Comparison of ENCODE assay signal across 17 cellular contexts in genomic region chr11:703515-703914, GRCh38. TPM values are rescaled to one million over a fixed set of nuclear protein-coding genes. Genes with fewer than 3 reads are reported as not detected.
DNase-seq lines count a peak whose midpoint lies in the region; ATAC-seq and TF ChIP-seq lines count a peak whose summit lies in the region.
"Had no signal": no experiment of that assay in that cellular context is flagged by ENCODE, and none has a peak within 500 bp of the region (broad histone marks: within the 10 kb centered on the region; RNA-seq: fewer than 3 reads in every experiment).

No MANE protein-coding gene starts in this region.

- H3K36me3 Mint-ChIP-seq in HFFc6 (ENCODE audit: low read depth) (no peaks in the 10 kb centered on the region; the same call in 1 of the 2 replicates), neural crest cell (ENCODE audit: low read depth) (no peaks in the 10 kb centered on the region)
- H3K36me3 Mint-ChIP-seq in dendritic cell treated with granulocyte-macrophage colony-stimulating factor and Interleukin-4, amounts not matched to agents 40 ng/mL and 50 ng/mL, for 4 days (ENCODE audit: low read depth), result peaks cover 63% of the 10 kb centered on the region

- H3K9me3 ChIP-seq in tibial artery, result no peaks in the 10 kb centered on the region

- peaks cover 0 to 54% (median 40%) of the 10 kb centered on the region in 4 donors for H3K4me1 ChIP-seq in tibial artery

- peak overlapping the region; percentile 59 to 86 for H3K27ac ChIP-seq in tibial artery

- H3K4me3 ChIP-seq in tibial artery, result no peak overlapping the region

- H3K4me3 Mint-ChIP-seq in HFFc6 (no peak overlapping the region), neural crest cell (peak overlapping the region; percentile 49)
- H3K4me3 Mint-ChIP-seq in dendritic cell treated with granulocyte-macrophage colony-stimulating factor and Interleukin-4, amounts not matched to agents 40 ng/mL and 50 ng/mL, for 4 days, result no peak overlapping the region
- H3K4me3 Mint-ChIP-seq: activated naive CD4-positive, alpha-beta T cell treated with anti-CD3 and anti-CD28 coated beads for 36 hours had no signal

- DNase-seq in HFFc6, result no peak
- no peak for DNase-seq in neural crest cell (ENCODE audit: low read depth, low spot score)
- no peak for DNase-seq in tibial artery
- DNase-seq: activated CD4-positive, alpha-beta T cell treated with anti-CD3 and anti-CD28 coated beads for 4 hours; activated naive CD4-positive, alpha-beta T cell treated with anti-CD3 and anti-CD28 coated beads for 36 hours; glutamatergic neuron; GOT3; NCI-H187; stimulated activated CD4-positive, alpha-beta T cell treated with anti-CD3 and anti-CD28 coated beads, Interleukin-4, amount 100 ng/mL, for 4 hours; T1000 had no signal

- H3K36me3 ChIP-seq in tibial artery, result peaks cover 0 to 34% (median 21%) of the 10 kb centered on the region in 3 donors

- ATAC-seq in GM21381 (IDR thresholded peaks at IDR 0.05; ENCODE audit: unreplicated experiment), result no peak
- ATAC-seq in GM18867 (IDR thresholded peaks at IDR 0.05; ENCODE audit: unreplicated experiment), result no peak
- no peak for ATAC-seq in GM21529 (IDR thresholded peaks at IDR 0.05; ENCODE audit: unreplicated experiment)
- ATAC-seq in GM19035 (IDR thresholded peaks at IDR 0.05; ENCODE audit: unreplicated experiment), result no peak
- ATAC-seq: esophagus mucosa had no signal

- H3K27me3 Mint-ChIP-seq in HFFc6 (ENCODE audit: insufficient read depth), result peaks cover 2% of the 10 kb centered on the region; the same call in 1 of the 2 replicates
- H3K27me3 Mint-ChIP-seq in dendritic cell treated with granulocyte-macrophage colony-stimulating factor and Interleukin-4, amounts not matched to agents 40 ng/mL and 50 ng/mL, for 4 days, result peaks cover 35% of the 10 kb centered on the region
- peaks cover 31% of the 10 kb centered on the region for H3K27me3 Mint-ChIP-seq in neural crest cell (ENCODE audit: low read depth)

- intact Hi-C loops in dendritic cell treated with granulocyte-macrophage colony-stimulating factor and Interleukin-4, amounts not matched to agents 40 ng/mL and 50 ng/mL, for 4 days (cut with micrococcal nuclease), result no loop called here
- intact Hi-C loops in tibial artery (cut with DNase I; ENCODE audit: low total_unique reads), result no loop called here

- peaks cover 14% of the 10 kb centered on the region for H3K4me1 Mint-ChIP-seq in HFFc6 (ENCODE audit: low read depth)
- H3K4me1 Mint-ChIP-seq in dendritic cell treated with granulocyte-macrophage colony-stimulating factor and Interleukin-4, amounts not matched to agents 40 ng/mL and 50 ng/mL, for 4 days (ENCODE audit: low read depth), result peaks cover 48% of the 10 kb centered on the region
- H3K4me1 Mint-ChIP-seq in neural crest cell, result no peaks in the 10 kb centered on the region

- H3K9me3 Mint-ChIP-seq in HFFc6 (no peaks in the 10 kb centered on the region), neural crest cell (no peaks in the 10 kb centered on the region)
- no peaks in the 10 kb centered on the region for H3K9me3 Mint-ChIP-seq in dendritic cell treated with granulocyte-macrophage colony-stimulating factor and Interleukin-4, amounts not matched to agents 40 ng/mL and 50 ng/mL, for 4 days
- H3K9me3 Mint-ChIP-seq: activated naive CD4-positive, alpha-beta T cell treated with anti-CD3 and anti-CD28 coated beads for 36 hours; brain had no signal

- no peak for TF ChIP-seq CTCF in HFFc6 (IDR thresholded peaks at IDR 0.05)
- no peak for TF ChIP-seq CTCF in neural crest cell (conservative IDR thresholded peaks at IDR 0.05)
- TF ChIP-seq CTCF in tibial artery (IDR thresholded peaks at IDR 0.05), result no peak

- 0 out of 2 replicates have a peak overlapping the region, but pooled peaks have one; percentile 7 for H3K27ac Mint-ChIP-seq in HFFc6
- H3K27ac Mint-ChIP-seq in dendritic cell treated with granulocyte-macrophage colony-stimulating factor and Interleukin-4, amounts not matched to agents 40 ng/mL and 50 ng/mL, for 4 days, result peak overlapping the region; percentile 73
- H3K27ac Mint-ChIP-seq in neural crest cell (ENCODE audit: unreplicated experiment), result no peak overlapping the region
- H3K27ac Mint-ChIP-seq: activated naive CD4-positive, alpha-beta T cell treated with anti-CD3 and anti-CD28 coated beads for 36 hours had no signal

- peaks cover 0 to 33% of the 10 kb centered on the region in 2 donors for H3K27me3 ChIP-seq in tibial artery

RNA-seq across cellular contexts. Expression of gene EPS8L2, which starts 2.5 kb away (rescaled TPM):
- 10 to 100 TPM; 55.5 to 70.1 (median 65.1) TPM for total RNA-seq in HFFc6 (2021; fragmentation: NEBNext Ultra II Directional; extraction: Animal tissue kit (Norgen Biotek cat#: 25700))
- 2.6 and 3.9 TPM in 2 replicates for total RNA-seq in neural crest cell

RNA-seq across cellular contexts. Expression of gene TMEM80, which starts 7.9 kb away (rescaled TPM):
- total RNA-seq in HFFc6 (2021; fragmentation: NEBNext Ultra II Directional; extraction: Animal tissue kit (Norgen Biotek cat#: 25700)), result 10 to 100 TPM; 16.9 to 24.5 (median 19.3) TPM
- 19.9 and 26.8 TPM in 2 replicates for total RNA-seq in neural crest cell

RNA-seq across cellular contexts. Expression of gene DEAF1, which starts 8.5 kb away (rescaled TPM):
- total RNA-seq in HFFc6 (2021; fragmentation: NEBNext Ultra II Directional; extraction: Animal tissue kit (Norgen Biotek cat#: 25700)), result 10 to 100 TPM; 32.2 to 48.1 (median 34.6) TPM
- 60.9 and 67.0 TPM in 2 replicates for total RNA-seq in neural crest cell

RNA-seq across cellular contexts. Expression of gene TALDO1, which starts 43.7 kb away (rescaled TPM):
- total RNA-seq in HFFc6 (2021; fragmentation: NEBNext Ultra II Directional; extraction: Animal tissue kit (Norgen Biotek cat#: 25700)), result 100 to 1,000 TPM; 230 to 351 (median 300) TPM
- total RNA-seq in neural crest cell, result 154 and 163 TPM in 2 replicates

Comparison
In these comparisons a context has a peak if more than half of its experiments do, and no peak if none do; other contexts are left out.
1. RNA of gene EPS8L2, which starts 2.5 kb away (total RNA-seq): 55.5 to 70.1 TPM in HFFc6; 2.6 to 3.9 TPM in neural crest cell; every median in the first group is over 10 times any median in the second.